In genomic region chrX:134246282-134246681, GRCh38 we compare ENCODE assay signal across 15 cellular contexts. TPM values are rescaled to one million over a fixed set of nuclear protein-coding genes. Genes with fewer than 3 reads are reported as not detected.
A peak's percentile ranks its signal among the peaks of the same experiment; 100 is the strongest.
DNase-seq lines count a peak whose midpoint lies in the region; TF ChIP-seq lines count a peak whose summit lies in the region.
"Had no signal": no experiment of that assay in that cellular context is flagged by ENCODE, and none has a peak within 500 bp of the region (broad histone marks: within the 10 kb centered on the region; RNA-seq: fewer than 3 reads in every experiment).

No MANE protein-coding gene starts in this region.

- H3K4me1 ChIP-seq in adrenal gland (replicated peaks in 1 of 2) (no peaks in the 10 kb centered on the region), mesendoderm (ENCODE audit: control insufficient read depth, low read depth, low read length) (no peaks in the 10 kb centered on the region), thyroid gland (no peaks in the 10 kb centered on the region)

- H2BK5ac ChIP-seq in mesendoderm (ENCODE audit: low read length), result no peak overlapping the region

- no peak overlapping the region for H4K5ac ChIP-seq in mesendoderm (ENCODE audit: low read length)

- peak; percentile 12 for DNase-seq in KBM-7
- peak in 6 of 7 donors; percentile 18 to 45 (median 23) for DNase-seq in adrenal gland
- peak; percentile 56 for DNase-seq in mesendoderm
- no peak for DNase-seq in thyroid gland
- no peak for DNase-seq in activated CD8-positive, alpha-beta memory T cell treated with anti-CD3 and anti-CD28 coated beads, Interleukin-2, amount 50 U/mL, for 48 hours
- DNase-seq in HPDE6-E6E7 (ENCODE audit: extremely low spot score), result no peak
- DNase-seq in A172 (ENCODE audit: low spot score), result no peak
- DNase-seq: activated CD8-positive, alpha-beta T cell treated with anti-CD3 and anti-CD28 coated beads, Interleukin-2, amount 10 ng/mL, durations not matched to agents 7 days and 5 days; activated effector memory CD4-positive, alpha-beta T cell treated with anti-CD3 and anti-CD28 coated beads, Interleukin-2, amount 50 U/mL, for 16 hours; CD4-positive, alpha-beta T cell; MV-4-11; NCI-H345; RPMI8226 had no signal

- no peak overlapping the region for H2AK5ac ChIP-seq in mesendoderm (ENCODE audit: low read length)

- H3K4me3 ChIP-seq in adrenal gland (no peak overlapping the region), mesendoderm (ENCODE audit: low read length) (no peak overlapping the region), thyroid gland (replicated peaks in 1 of 3) (no peak overlapping the region)
- H3K4me3 ChIP-seq: thoracic aorta had no signal

- intact Hi-C loops in adrenal gland (cut with DNase I), result no loop called here
- intact Hi-C loops in thyroid gland (cut with DNase I), result no loop called here

- no peak overlapping the region for H3K18ac ChIP-seq in mesendoderm (ENCODE audit: low read length)

- H3K27me3 ChIP-seq in adrenal gland (peaks cover 8% of the 10 kb centered on the region), mesendoderm (ENCODE audit: insufficient read depth, low read length, poor library complexity) (no peaks in the 10 kb centered on the region), thyroid gland (no peaks in the 10 kb centered on the region)

- H3K27ac ChIP-seq in adrenal gland, result no peak overlapping the region
- no peak overlapping the region for H3K27ac ChIP-seq in mesendoderm (ENCODE audit: low read depth, low read length)
- no peak overlapping the region for H3K27ac ChIP-seq in thyroid gland
- H3K27ac ChIP-seq: thoracic aorta had no signal

- H3K36me3 ChIP-seq in adrenal gland (replicated peaks in 1 of 2), result no peaks in the 10 kb centered on the region
- no peaks in the 10 kb centered on the region for H3K36me3 ChIP-seq in mesendoderm (ENCODE audit: control insufficient read depth, insufficient read depth, low read length)
- H3K36me3 ChIP-seq in thyroid gland, result no peaks in the 10 kb centered on the region
- H3K36me3 ChIP-seq: thoracic aorta had no signal

- H3K9ac ChIP-seq in mesendoderm (ENCODE audit: low read length), result no peak overlapping the region

- H3K9me3 ChIP-seq in adrenal gland (replicated peaks in 1 of 3), result no peaks in the 10 kb centered on the region
- H3K9me3 ChIP-seq in thyroid gland, result no peaks in the 10 kb centered on the region
- H3K9me3 ChIP-seq: thoracic aorta had no signal

- H3K4me2 ChIP-seq in mesendoderm (ENCODE audit: low read length), result no peak overlapping the region

- TF ChIP-seq POLR2A in adrenal gland (IDR thresholded peaks at IDR 0.05) (no peak), thyroid gland (IDR thresholded peaks at IDR 0.05) (no peak)

- no peak overlapping the region for H2BK120ac ChIP-seq in mesendoderm (ENCODE audit: low read depth, low read length)

- no peak overlapping the region for H3K4ac ChIP-seq in mesendoderm (ENCODE audit: low read depth, low read length)

- no peaks in the 10 kb centered on the region for H3K79me2 ChIP-seq in mesendoderm (ENCODE audit: control insufficient read depth, insufficient read depth, low read length)

- no peak overlapping the region for H3K23ac ChIP-seq in mesendoderm (ENCODE audit: low read length)

- no peak overlapping the region for H3K56ac ChIP-seq in mesendoderm (ENCODE audit: low read length)

- peak; percentile 36 for TF ChIP-seq CTCF in GM12873 (IDR thresholded peaks at IDR 0.05; ENCODE audit: insufficient read depth, low read depth, low read length, missing control alignments)
- no peak for TF ChIP-seq CTCF in adrenal gland (IDR thresholded peaks at IDR 0.05)
- no peak for TF ChIP-seq CTCF in thyroid gland (IDR thresholded peaks at IDR 0.05)

- H3K79me1 ChIP-seq in mesendoderm (ENCODE audit: low read length), result no peaks in the 10 kb centered on the region

- no peak overlapping the region for H2BK15ac ChIP-seq in mesendoderm (replicated peaks; ENCODE audit: low read depth)

- in situ Hi-C loops in KBM-7 (cut with MboI; ENCODE audit: low pct_unique_long_range_greater_than_20kb, low sequenced_read_pairs), result no loop called here

- peak overlapping the region; percentile 28 for H4K8ac ChIP-seq in mesendoderm (ENCODE audit: low read depth, low read length)

- 24 to 38% (median 30%) methylated on average over 7 of the region's 7 CpGs for WGBS in adrenal gland, 4 donors
- WGBS in mesendoderm (ENCODE audit: extremely low coverage, insufficient coverage, low lambda C conversion rate), result no CpG with 5 or more reads among the region's 7 CpGs
- whole genome bisulfite sequencing in thyroid gland, 2 donors, result 51 to 58% methylated on average over 6 to 7 of the region's 7 CpGs

RNA-seq across cellular contexts. Expression of gene CCDC160, which starts 9.3 kb away (rescaled TPM):
- total RNA-seq in adrenal gland, result under 1 TPM in 1 of 8 donors, not detected in 7; 0.41 TPM
- polyA plus RNA-seq in adrenal gland, result under 1 TPM in 2 of 3 donors, not detected in 1; 0.07 to 0.11 TPM
- 2.7 TPM for polyA plus RNA-seq in mesendoderm (2013, experiment 1 of 2)
- polyA plus RNA-seq in mesendoderm (2013, experiment 2 of 2), result 3.2 TPM
- total RNA-seq in thyroid gland, result under 1 TPM in 2 of 4 donors, not detected in 2; 0.81 to 0.89 TPM
- total RNA-seq in A172 (2014; rRNA removed; shearing (Covaris generic)), result 0.17 TPM in 1 of 2 replicates, not detected in the other
- total RNA-seq: activated CD8-positive, alpha-beta T cell treated with anti-CD3 and anti-CD28 coated beads, Interleukin-2, amount 10 ng/mL, durations not matched to agents 7 days and 5 days; CD4-positive, alpha-beta T cell had no signal

Comparison
In these comparisons a context has a peak if more than half of its experiments do, and no peak if none do; other contexts are left out.
1. DNase-seq: peak in KBM-7 (single experiment), adrenal gland (6 of 7) and mesendoderm (single experiment); none in thyroid gland (0 of 2), activated CD8-positive, alpha-beta memory T cell treated with anti-CD3 and anti-CD28 coated beads, Interleukin-2, amount 50 U/mL, for 48 hours (single experiment), HPDE6-E6E7 (single experiment) and A172 (single experiment).